ENCODE assay signal across 34 cellular contexts in the genomic region with DNA sequence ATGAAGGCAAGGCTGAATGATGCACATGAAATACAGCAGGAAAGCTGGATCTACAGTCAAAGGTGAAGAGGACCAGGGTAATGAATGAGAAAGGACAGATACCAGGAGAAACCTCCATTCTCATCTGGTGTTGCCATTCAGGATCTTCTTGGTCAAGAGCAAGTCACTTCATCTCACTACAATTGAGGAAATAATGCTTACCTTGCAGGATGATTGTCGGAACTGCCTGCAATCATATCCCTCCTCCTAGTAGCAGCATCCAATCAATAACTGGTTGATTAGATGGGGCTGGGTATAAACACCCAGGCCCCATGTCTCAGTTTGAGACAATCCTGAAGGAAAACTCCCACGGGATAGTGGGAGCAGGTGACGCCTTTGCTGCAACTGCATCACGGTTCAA.
DNase-seq lines count a peak whose midpoint lies in the region; ATAC-seq, FAIRE-seq and TF ChIP-seq lines count a peak whose summit lies in the region.
"Had no signal": no experiment of that assay in that cellular context is flagged by ENCODE, and none has a peak within 500 bp of the region (broad histone marks: within the 10 kb centered on the region; RNA-seq: fewer than 3 reads in every experiment).

No MANE protein-coding gene starts in this region.

- POLR2A ChIA-PET in HepG2 (lab: Yijun Ruan, JAX), result no interaction called here
- POLR2A ChIA-PET in A549 (lab: Yijun Ruan, JAX), result no interaction called here
- POLR2A ChIA-PET in IMR-90 (lab: Charles Lee; ENCODE audit: unreplicated experiment), result no interaction called here
- POLR2A ChIA-PET in K562 (lab: Yijun Ruan, JAX), result no interaction called here

- no peak overlapping the region for H2BK15ac ChIP-seq in IMR-90 (ENCODE audit: low read depth, low read length)

- no peak overlapping the region for H3K14ac ChIP-seq in IMR-90 (replicated peaks; ENCODE audit: low read depth, low read length)

- BruUV-seq in HepG2 (replicated peaks; lab: Mats Ljungman, UMichigan), result no TSS peak
- BruUV-seq in IMR-90 (replicated peaks; lab: Mats Ljungman, UMichigan), result no TSS peak
- BruUV-seq in K562 (replicated peaks; lab: Mats Ljungman, UMichigan), result no TSS peak

- no peak overlapping the region for H2AK5ac ChIP-seq in IMR-90 (ENCODE audit: low read depth, low read length)

- H3K4me1 ChIP-seq in HepG2 (ENCODE audit: insufficient read depth, low read length) (no peaks in the 10 kb centered on the region), right lobe of liver (peaks cover 0 to 10% (median 0%) of the 10 kb centered on the region in 4 donors), A549 (no peaks in the 10 kb centered on the region), IMR-90 (ENCODE audit: control insufficient read depth, insufficient read depth, low read length) (no peaks in the 10 kb centered on the region), K562 (replicated peaks in 1 of 2; ENCODE audit: control insufficient read depth in 2 of 2, insufficient read depth in 2 of 2, low read length in 2 of 2) (no peaks in the 10 kb centered on the region)
- H3K4me1 ChIP-seq: BE2C had no signal

- no peak overlapping the region for H3K18ac ChIP-seq in IMR-90 (ENCODE audit: low read depth, low read length)

- TF ChIP-seq EP300 in HepG2 (IDR thresholded peaks at IDR 0.05; ENCODE audit: low read depth in 2 of 2, low read length in 2 of 2) (no peak), HepG2 (CRISPR knock-in tag; IDR thresholded peaks at IDR 0.05; ENCODE audit: borderline replicate concordance) (no peak), A549 (IDR thresholded peaks at IDR 0.05) (no peak), K562 (IDR thresholded peaks at IDR 0.05; ENCODE audit: low read length) (no peak)

- H3K9me3 ChIP-seq in HepG2 (ENCODE audit: low read length) (no peaks in the 10 kb centered on the region), right lobe of liver (no peaks in the 10 kb centered on the region), A549 (no peaks in the 10 kb centered on the region), IMR-90 (ENCODE audit: control insufficient read depth, insufficient read depth, low read length) (no peaks in the 10 kb centered on the region), K562 (replicated peaks; ENCODE audit: control insufficient read depth, insufficient read depth, low read depth, low read length) (no peaks in the 10 kb centered on the region)
- H3K9me3 ChIP-seq: BE2C, BLaER1, Caco-2 had no signal

- H3K4ac ChIP-seq in IMR-90 (ENCODE audit: low read depth, low read length), result no peak overlapping the region

- H2BK120ac ChIP-seq in IMR-90 (ENCODE audit: low read depth, low read length), result no peak overlapping the region

- H3K4me2 ChIP-seq in HepG2 (ENCODE audit: low read depth, low read length) (no peak overlapping the region), A549 (no peak overlapping the region), IMR-90 (ENCODE audit: low read depth, low read length) (no peak overlapping the region), K562 (ENCODE audit: insufficient read depth, low read length) (no peak overlapping the region)
- H3K4me2 ChIP-seq: BLaER1; BLaER1 treated with 17β-estradiol and CSF1 and Interleukin-3, amounts not matched to agents 10 nM and 100 nM had no signal

- CTCF ChIA-PET in HepG2 (lab: Yijun Ruan, JAX; ENCODE audit: low intra/inter-chr PET ratio, low total read pairs), result no interaction called here
- CTCF ChIA-PET in A549 (lab: Yijun Ruan, JAX), result no interaction called here
- CTCF ChIA-PET in IMR-90 (lab: Yijun Ruan, JAX), result no interaction called here
- CTCF ChIA-PET in K562 (lab: Yijun Ruan, JAX; ENCODE audit: low intra/inter-chr PET ratio), result no interaction called here

- no peak overlapping the region for H4K91ac ChIP-seq in IMR-90 (ENCODE audit: insufficient read depth, low read depth, low read length)

- H3K79me1 ChIP-seq in IMR-90 (ENCODE audit: low read depth in 1 of 2, low read length in 2 of 2), result no peaks in the 10 kb centered on the region

- H3K9ac ChIP-seq in HepG2 (ENCODE audit: insufficient read depth, low read depth, low read length), result no peak overlapping the region
- no peak overlapping the region for H3K9ac ChIP-seq in IMR-90 (ENCODE audit: low read depth, low read length)
- no peak overlapping the region for H3K9ac ChIP-seq in K562 (ENCODE audit: insufficient read depth in 1 of 2, low read depth in 2 of 2, low read length in 2 of 2)
- H3K9ac ChIP-seq: BLaER1; BLaER1 treated with 17β-estradiol and CSF1 and Interleukin-3, amounts not matched to agents 10 nM and 100 nM had no signal

- no peaks in the 10 kb centered on the region for H3K9me1 ChIP-seq in IMR-90 (ENCODE audit: insufficient read depth, low read length)
- no peaks in the 10 kb centered on the region for H3K9me1 ChIP-seq in K562 (ENCODE audit: control insufficient read depth, insufficient read depth, low read length)

- H3K27ac ChIP-seq in HepG2 (ENCODE audit: extremely low read length, insufficient read depth, low read length) (no peak overlapping the region), right lobe of liver (no peak overlapping the region), A549 (no peak overlapping the region), IMR-90 (ENCODE audit: insufficient read depth, low read length) (no peak overlapping the region), K562 (ENCODE audit: extremely low read depth, low read depth, low read length) (no peak overlapping the region)
- H3K27ac ChIP-seq: 22Rv1; BLaER1; BLaER1 treated with 17β-estradiol and CSF1 and Interleukin-3, amounts not matched to agents 10 nM and 100 nM; C4-2B had no signal

- no peak overlapping the region for H2BK5ac ChIP-seq in IMR-90 (ENCODE audit: low read depth, low read length, poor library complexity, severe bottlenecking)

- H2BK20ac ChIP-seq in IMR-90 (ENCODE audit: low read depth, low read length), result no peak overlapping the region

- H3K79me2 ChIP-seq in HepG2 (ENCODE audit: insufficient read depth, low read length), result no peaks in the 10 kb centered on the region
- no peaks in the 10 kb centered on the region for H3K79me2 ChIP-seq in K562 (ENCODE audit: control insufficient read depth, insufficient read depth, low read length)

- DNase-seq in HepG2 (ENCODE audit: low spot score), result no peak
- no peak for DNase-seq in right lobe of liver
- no peak for DNase-seq in A549 (ENCODE audit: low read depth in 1 of 2, low spot score in 1 of 2)
- no peak for DNase-seq in IMR-90
- no peak for DNase-seq in K562 (ENCODE audit: extremely low read depth in 1 of 4, low spot score in 3 of 4)
- no peak for DNase-seq in activated CD4-positive, alpha-beta T cell treated with anti-CD3 and anti-CD28 coated beads for 48 hours
- DNase-seq in SK-N-DZ (ENCODE audit: low spot score), result no peak
- DNase-seq: 8988T; ACHN; AML-193; BE2C; C1 segment of cervical spinal cord; Caco-2; Calu3; CD4-positive, alpha-beta memory T cell; CD4-positive, alpha-beta T cell; CD4-positive, CD25-positive, alpha-beta regulatory T cell; CD8-positive, alpha-beta memory T cell; CD8-positive, alpha-beta T cell; COR-L47; DMS 273 treated with DMSO at 0.1 percent for 48 hours; DMS153; DMS53; DMS79; DMS79 treated with DMSO at 0.1 percent for 48 hours; DND-41; EL had no signal

- no peaks in the 10 kb centered on the region for H3K27me3 ChIP-seq in HepG2 (ENCODE audit: control insufficient read depth in 1 of 2, insufficient read depth in 2 of 2, low read length in 2 of 2)
- H3K27me3 ChIP-seq in right lobe of liver, result no peaks in the 10 kb centered on the region
- H3K27me3 ChIP-seq in IMR-90 (ENCODE audit: control insufficient read depth, insufficient read depth, low read length), result no peaks in the 10 kb centered on the region
- H3K27me3 ChIP-seq in K562 (ENCODE audit: control insufficient read depth in 2 of 2, insufficient read depth in 2 of 2, low read length in 2 of 2), result peaks cover 5 to 7% of the 10 kb centered on the region in 2 experiments; a peak in 3 of 5 replicates
- H3K27me3 ChIP-seq: BE2C; BLaER1; BLaER1 treated with 17β-estradiol and CSF1 and Interleukin-3, amounts not matched to agents 10 nM and 100 nM had no signal

- H4K20me1 ChIP-seq in HepG2 (ENCODE audit: insufficient read depth, low read length), result no peaks in the 10 kb centered on the region
- no peaks in the 10 kb centered on the region for H4K20me1 ChIP-seq in IMR-90 (ENCODE audit: insufficient read depth, low read length)
- no peaks in the 10 kb centered on the region for H4K20me1 ChIP-seq in K562 (replicated peaks; ENCODE audit: control insufficient read depth, insufficient read depth, low read length)
- H4K20me1 ChIP-seq: BLaER1; BLaER1 treated with 17β-estradiol and CSF1 and Interleukin-3, amounts not matched to agents 10 nM and 100 nM had no signal

- 89% methylated on average over 3 of the region's 4 CpGs for WGBS in HepG2 (ENCODE audit: low lambda C conversion rate)
- 83% methylated on average over 3 of the region's 4 CpGs for WGBS in right lobe of liver (ENCODE audit: insufficient coverage, low coverage, low lambda C conversion rate, missing lambda C conversion rate)
- 11% methylated on average over 4 of the region's 4 CpGs for WGBS in A549 (ENCODE audit: missing lambda C conversion rate)
- no CpG with 5 or more reads among the region's 4 CpGs for WGBS in IMR-90 (ENCODE audit: extremely low coverage in 2 of 2, insufficient read length in 1 of 2), 2 experiments
- WGBS in K562 (ENCODE audit: insufficient coverage, low coverage, missing lambda C conversion rate), result 0% methylated on average over 4 of the region's 4 CpGs

- no peaks in the 10 kb centered on the region for H3K36me3 ChIP-seq in HepG2 (replicated peaks in 1 of 2; ENCODE audit: control insufficient read depth in 1 of 2, insufficient read depth in 2 of 2, low read length in 2 of 2)
- H3K36me3 ChIP-seq in right lobe of liver, result no peaks in the 10 kb centered on the region
- no peaks in the 10 kb centered on the region for H3K36me3 ChIP-seq in IMR-90 (ENCODE audit: control insufficient read depth, insufficient read depth, low read length)
- no peaks in the 10 kb centered on the region for H3K36me3 ChIP-seq in K562 (ENCODE audit: control insufficient read depth, insufficient read depth, low read length)
- H3K36me3 ChIP-seq: BE2C; BLaER1; BLaER1 treated with 17β-estradiol and CSF1 and Interleukin-3, amounts not matched to agents 10 nM and 100 nM had no signal

- dilution Hi-C loops in IMR-90 (cut with HindIII; ENCODE audit: low sequenced_read_pairs, unreplicated experiment), result no loop called here

- H2AFZ ChIP-seq in HepG2 (ENCODE audit: low read length), result no peak overlapping the region
- H2AFZ ChIP-seq in IMR-90 (replicated peaks; ENCODE audit: low read length, poor library complexity), result no peak overlapping the region
- no peak overlapping the region for H2AFZ ChIP-seq in K562 (ENCODE audit: low read depth, low read length)

- H3K56ac ChIP-seq in IMR-90 (ENCODE audit: extremely low read depth, insufficient read depth, low read length), result no peak overlapping the region

- H3K4me3 ChIP-seq in HepG2 (replicated peaks in 1 of 3; ENCODE audit: insufficient read depth in 1 of 3, low read depth in 2 of 3, low read length in 3 of 3), result no peak overlapping the region
- no peak overlapping the region for H3K4me3 ChIP-seq in right lobe of liver
- no peak overlapping the region for H3K4me3 ChIP-seq in A549
- H3K4me3 ChIP-seq in IMR-90 (ENCODE audit: insufficient read depth, low read depth, low read length), result no peak overlapping the region
- no peak overlapping the region for H3K4me3 ChIP-seq in K562
- H3K4me3 ChIP-seq: BLaER1; BLaER1 treated with 17β-estradiol and CSF1 and Interleukin-3, amounts not matched to agents 10 nM and 100 nM had no signal

- no peak overlapping the region for H4K8ac ChIP-seq in IMR-90 (ENCODE audit: low read depth in 2 of 2, low read length in 2 of 2)

- H2AK9ac ChIP-seq in IMR-90 (replicated peaks; ENCODE audit: low read depth, low read length, poor library complexity), result no peak overlapping the region

- ATAC-seq in HepG2 (no peak), right lobe of liver (no peak), A549 (no peak), IMR-90 (ENCODE audit: low read depth) (no peak), K562 (no peak), GM18502 (IDR thresholded peaks at IDR 0.05; ENCODE audit: poor library complexity, unreplicated experiment) (no peak)
- ATAC-seq: CD8-positive, alpha-beta T cell had no signal

- no peak for TF ChIP-seq POLR2A in HepG2 (IDR thresholded peaks at IDR 0.05; ENCODE audit: insufficient read depth in 1 of 2, low read depth in 2 of 2, low read length in 2 of 2)
- TF ChIP-seq POLR2A in right lobe of liver (IDR thresholded peaks at IDR 0.05), result no peak
- no peak for TF ChIP-seq POLR2A in A549 (IDR thresholded peaks at IDR 0.05; ENCODE audit: low read length)
- TF ChIP-seq POLR2A in IMR-90 (IDR thresholded peaks at IDR 0.05; ENCODE audit: low read depth, low read length), result no peak
- TF ChIP-seq POLR2A in K562 (conservative IDR thresholded peaks at IDR 0.05), result no peak

- TF ChIP-seq RAD21 in HepG2 (CRISPR knock-in tag; IDR thresholded peaks at IDR 0.05), result no peak
- no peak for TF ChIP-seq RAD21 in A549 (conservative IDR thresholded peaks at IDR 0.05 in 1 of 2, IDR thresholded peaks at IDR 0.05 in 1 of 2)
- TF ChIP-seq RAD21 in IMR-90 (IDR thresholded peaks at IDR 0.05; ENCODE audit: low read length), result no peak
- TF ChIP-seq RAD21 in K562 (CRISPR knock-in tag; conservative IDR thresholded peaks at IDR 0.05 in 1 of 2, IDR thresholded peaks at IDR 0.05 in 1 of 2), result no peak

- H4K5ac ChIP-seq in IMR-90 (ENCODE audit: low read depth, low read length), result no peak overlapping the region

- in situ Hi-C loops in HepG2 (cut with HindIII; ENCODE audit: extremely low pct_ligation_motif_present, low pct_unique_long_range_greater_than_20kb) (no loop called here), IMR-90 (cut with MboI; ENCODE audit: low sequenced_read_pairs) (no loop called here), K562 (cut with MboI) (no loop called here)

- H3K23ac ChIP-seq in IMR-90 (ENCODE audit: low read depth, low read length), result no peak overlapping the region

- intact Hi-C loops in HepG2 (cut with micrococcal nuclease; ENCODE audit: unreplicated experiment) (no loop called here), right lobe of liver (cut with DNase I) (no loop called here), IMR-90 (cut with micrococcal nuclease) (no loop called here), K562 (cut with micrococcal nuclease) (no loop called here)

- TF ChIP-seq CTCF in HepG2 (CRISPR knock-in tag; IDR thresholded peaks at IDR 0.05) (no peak), right lobe of liver (IDR thresholded peaks at IDR 0.05) (no peak), A549 (IDR thresholded peaks at IDR 0.05) (no peak), IMR-90 (conservative IDR thresholded peaks at IDR 0.05; ENCODE audit: low read depth, low read length) (no peak), K562 (IDR thresholded peaks at IDR 0.05 in 2 of 3, conservative IDR thresholded peaks at IDR 0.05 in 1 of 3; ENCODE audit: insufficient read depth in 2 of 3, low read depth in 1 of 3, low read length in 3 of 3) (no peak)

- FAIRE-seq in HepG2 (lab: Jason Lieb, UNC) (no peak), A549 (lab: Jason Lieb, UNC) (no peak), K562 (lab: Jason Lieb, UNC) (no peak)
- FAIRE-seq: A204.1, D721Med had no signal

Comparison
In these comparisons a context has a peak if more than half of its experiments do, and no peak if none do; other contexts are left out.
1. Of the 241 proteins assayed by ChIP-seq in both HepG2 and K562: peak only in HepG2: MAFF and MAFK; only in K562: MAFG; in both: none; in neither: 238.